1 cellular context compared by ENCODE assay signal in genomic region chr20:47356526-47357295, GRCh38.
A peak's percentile ranks its signal among the peaks of the same experiment; 100 is the strongest.
TF ChIP-seq lines count a peak whose summit lies in the region.

TSS of gene ZMYND8 (minus strand) at chr20:47356699. CDS start at chr20:47356670, 29 bp downstream.

TF ChIP-seq in HepG2, 621 proteins besides CTCF, POLR2A, EP300 and RAD21 (continued from another document and continues in another):
- TF ChIP-seq, protein P1, sequence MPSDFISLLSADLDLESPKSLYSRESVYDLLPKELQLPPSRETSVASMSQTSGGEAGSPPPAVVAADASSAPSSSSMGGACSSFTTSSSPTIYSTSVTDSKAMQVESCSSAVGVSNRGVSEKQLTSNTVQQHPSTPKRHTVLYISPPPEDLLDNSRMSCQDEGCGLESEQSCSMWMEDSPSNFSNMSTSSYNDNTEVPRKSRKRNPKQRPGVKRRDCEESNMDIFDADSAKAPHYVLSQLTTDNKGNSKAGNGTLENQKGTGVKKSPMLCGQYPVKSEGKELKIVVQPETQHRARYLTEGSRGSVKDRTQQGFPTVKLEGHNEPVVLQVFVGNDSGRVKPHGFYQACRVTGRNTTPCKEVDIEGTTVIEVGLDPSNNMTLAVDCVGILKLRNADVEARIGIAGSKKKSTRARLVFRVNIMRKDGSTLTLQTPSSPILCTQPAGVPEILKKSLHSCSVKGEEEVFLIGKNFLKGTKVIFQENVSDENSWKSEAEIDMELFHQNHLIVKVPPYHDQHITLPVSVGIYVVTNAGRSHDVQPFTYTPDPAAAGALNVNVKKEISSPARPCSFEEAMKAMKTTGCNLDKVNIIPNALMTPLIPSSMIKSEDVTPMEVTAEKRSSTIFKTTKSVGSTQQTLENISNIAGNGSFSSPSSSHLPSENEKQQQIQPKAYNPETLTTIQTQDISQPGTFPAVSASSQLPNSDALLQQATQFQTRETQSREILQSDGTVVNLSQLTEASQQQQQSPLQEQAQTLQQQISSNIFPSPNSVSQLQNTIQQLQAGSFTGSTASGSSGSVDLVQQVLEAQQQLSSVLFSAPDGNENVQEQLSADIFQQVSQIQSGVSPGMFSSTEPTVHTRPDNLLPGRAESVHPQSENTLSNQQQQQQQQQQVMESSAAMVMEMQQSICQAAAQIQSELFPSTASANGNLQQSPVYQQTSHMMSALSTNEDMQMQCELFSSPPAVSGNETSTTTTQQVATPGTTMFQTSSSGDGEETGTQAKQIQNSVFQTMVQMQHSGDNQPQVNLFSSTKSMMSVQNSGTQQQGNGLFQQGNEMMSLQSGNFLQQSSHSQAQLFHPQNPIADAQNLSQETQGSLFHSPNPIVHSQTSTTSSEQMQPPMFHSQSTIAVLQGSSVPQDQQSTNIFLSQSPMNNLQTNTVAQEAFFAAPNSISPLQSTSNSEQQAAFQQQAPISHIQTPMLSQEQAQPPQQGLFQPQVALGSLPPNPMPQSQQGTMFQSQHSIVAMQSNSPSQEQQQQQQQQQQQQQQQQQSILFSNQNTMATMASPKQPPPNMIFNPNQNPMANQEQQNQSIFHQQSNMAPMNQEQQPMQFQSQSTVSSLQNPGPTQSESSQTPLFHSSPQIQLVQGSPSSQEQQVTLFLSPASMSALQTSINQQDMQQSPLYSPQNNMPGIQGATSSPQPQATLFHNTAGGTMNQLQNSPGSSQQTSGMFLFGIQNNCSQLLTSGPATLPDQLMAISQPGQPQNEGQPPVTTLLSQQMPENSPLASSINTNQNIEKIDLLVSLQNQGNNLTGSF (CRISPR knock-in tag; IDR thresholded peaks at IDR 0.05) = no peak; the same call in 1 of the 2 replicates
- TF ChIP-seq, protein P2, sequence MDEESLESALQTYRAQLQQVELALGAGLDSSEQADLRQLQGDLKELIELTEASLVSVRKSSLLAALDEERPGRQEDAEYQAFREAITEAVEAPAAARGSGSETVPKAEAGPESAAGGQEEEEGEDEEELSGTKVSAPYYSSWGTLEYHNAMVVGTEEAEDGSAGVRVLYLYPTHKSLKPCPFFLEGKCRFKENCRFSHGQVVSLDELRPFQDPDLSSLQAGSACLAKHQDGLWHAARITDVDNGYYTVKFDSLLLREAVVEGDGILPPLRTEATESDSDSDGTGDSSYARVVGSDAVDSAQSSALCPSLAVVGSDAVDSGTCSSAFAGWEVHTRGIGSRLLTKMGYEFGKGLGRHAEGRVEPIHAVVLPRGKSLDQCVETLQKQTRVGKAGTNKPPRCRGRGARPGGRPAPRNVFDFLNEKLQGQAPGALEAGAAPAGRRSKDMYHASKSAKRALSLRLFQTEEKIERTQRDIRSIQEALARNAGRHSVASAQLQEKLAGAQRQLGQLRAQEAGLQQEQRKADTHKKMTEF (CRISPR knock-in tag; IDR thresholded peaks at IDR 0.05) = no peak
- TF ChIP-seq, protein P3, sequence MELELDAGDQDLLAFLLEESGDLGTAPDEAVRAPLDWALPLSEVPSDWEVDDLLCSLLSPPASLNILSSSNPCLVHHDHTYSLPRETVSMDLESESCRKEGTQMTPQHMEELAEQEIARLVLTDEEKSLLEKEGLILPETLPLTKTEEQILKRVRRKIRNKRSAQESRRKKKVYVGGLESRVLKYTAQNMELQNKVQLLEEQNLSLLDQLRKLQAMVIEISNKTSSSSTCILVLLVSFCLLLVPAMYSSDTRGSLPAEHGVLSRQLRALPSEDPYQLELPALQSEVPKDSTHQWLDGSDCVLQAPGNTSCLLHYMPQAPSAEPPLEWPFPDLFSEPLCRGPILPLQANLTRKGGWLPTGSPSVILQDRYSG (CRISPR knock-in tag; IDR thresholded peaks at IDR 0.05) = no peak; the same call in 1 of the 2 replicates
- TF ChIP-seq SKI (IDR thresholded peaks at IDR 0.05; ENCODE audit: partially characterized antibody) (peak; percentile 17), IRX3 (CRISPR knock-in tag; IDR thresholded peaks at IDR 0.05; ENCODE audit: borderline replicate concordance, low read depth) (no peak; the same call in 1 of the 2 replicates), STAG1 (CRISPR knock-in tag; IDR thresholded peaks at IDR 0.05) (0 out of 2 replicates have a peak, but pooled peaks have one; percentile 6), TEAD3 (CRISPR knock-in tag; optimal IDR thresholded peaks at IDR 0.05; ENCODE audit: borderline replicate concordance) (peak; percentile 44), PITX1 (CRISPR knock-in tag; IDR thresholded peaks at IDR 0.05) (peak; percentile 92), EED (CRISPR knock-in tag; IDR thresholded peaks at IDR 0.05) (no peak; the same call in 1 of the 2 replicates), PCBP1 (IDR thresholded peaks at IDR 0.05; ENCODE audit: borderline replicate concordance, low read depth, low read length) (no peak; the same call in 1 of the 2 replicates), ZNF331 (CRISPR knock-in tag; IDR thresholded peaks at IDR 0.05) (no peak; the same call in 1 of the 2 replicates), ZNF670 (CRISPR knock-in tag; IDR thresholded peaks at IDR 0.05; ENCODE audit: borderline replicate concordance) (no peak), ZKSCAN1 (IDR thresholded peaks at IDR 0.05; ENCODE audit: low read length) (no peak), FOXA3 (CRISPR knock-in tag; IDR thresholded peaks at IDR 0.05) (peak; percentile 88), GATAD2A (CRISPR knock-in tag; IDR thresholded peaks at IDR 0.05) (peak; percentile 76), YEATS2 (CRISPR knock-in tag; IDR thresholded peaks at IDR 0.05; ENCODE audit: borderline replicate concordance) (no peak), RFX1 (IDR thresholded peaks at IDR 0.05) (no peak), FOSL1 (CRISPR knock-in tag; IDR thresholded peaks at IDR 0.05; ENCODE audit: borderline replicate concordance) (no peak), TBL1XR1 (IDR thresholded peaks at IDR 0.05; ENCODE audit: borderline replicate concordance, low read length, partially characterized antibody) (peak; percentile 58), WIZ (CRISPR knock-in tag; IDR thresholded peaks at IDR 0.05) (no peak), MIER3 (CRISPR knock-in tag; IDR thresholded peaks at IDR 0.05; ENCODE audit: borderline replicate concordance) (no peak), AGO2 (optimal IDR thresholded peaks at IDR 0.05; ENCODE audit: low read depth, low read length) (peak; percentile 95), CENPX (CRISPR knock-in tag; IDR thresholded peaks at IDR 0.05) (no peak), CCDC6 (CRISPR knock-in tag; IDR thresholded peaks at IDR 0.05) (no peak), GATAD1 (CRISPR knock-in tag; IDR thresholded peaks at IDR 0.05) (no peak), THAP7 (CRISPR knock-in tag; IDR thresholded peaks at IDR 0.05) (peak; percentile 82; the same call in 1 of the 2 replicates), NFE2L1 (CRISPR knock-in tag; IDR thresholded peaks at IDR 0.05; ENCODE audit: borderline replicate concordance) (no peak), NFKB2 (CRISPR knock-in tag; IDR thresholded peaks at IDR 0.05; ENCODE audit: borderline replicate concordance) (no peak), DMAP1 (CRISPR knock-in tag; IDR thresholded peaks at IDR 0.05) (no peak; the same call in 1 of the 2 replicates), SP140L (CRISPR knock-in tag; IDR thresholded peaks at IDR 0.05; ENCODE audit: borderline replicate concordance) (no peak), TFDP1 (CRISPR knock-in tag; IDR thresholded peaks at IDR 0.05; ENCODE audit: borderline replicate concordance) (no peak), FOXA1 (IDR thresholded peaks at IDR 0.05) (no peak), FOXA1 (CRISPR knock-in tag; IDR thresholded peaks at IDR 0.05) (peak; percentile 87), FLYWCH1 (CRISPR knock-in tag; IDR thresholded peaks at IDR 0.05) (no peak), HHEX (CRISPR knock-in tag; IDR thresholded peaks at IDR 0.05) (0 out of 2 replicates have a peak, but pooled peaks have one; percentile 51), CREB1 (IDR thresholded peaks at IDR 0.05) (peak; percentile 78), CREB1 (CRISPR knock-in tag; IDR thresholded peaks at IDR 0.05) (peak; percentile 74), TOPORS (CRISPR knock-in tag; IDR thresholded peaks at IDR 0.05) (no peak), ZNF496 (CRISPR knock-in tag; IDR thresholded peaks at IDR 0.05; ENCODE audit: insufficient replicate concordance) (no peak), ARNT (IDR thresholded peaks at IDR 0.05) (no peak), ZNF512B (CRISPR knock-in tag; IDR thresholded peaks at IDR 0.05; ENCODE audit: borderline replicate concordance) (0 out of 2 replicates have a peak, but pooled peaks have one; percentile 64)
- TF ChIP-seq, protein P4, sequence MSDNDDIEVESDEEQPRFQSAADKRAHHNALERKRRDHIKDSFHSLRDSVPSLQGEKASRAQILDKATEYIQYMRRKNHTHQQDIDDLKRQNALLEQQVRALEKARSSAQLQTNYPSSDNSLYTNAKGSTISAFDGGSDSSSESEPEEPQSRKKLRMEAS (IDR thresholded peaks at IDR 0.05) = no peak
- TF ChIP-seq, protein P5, sequence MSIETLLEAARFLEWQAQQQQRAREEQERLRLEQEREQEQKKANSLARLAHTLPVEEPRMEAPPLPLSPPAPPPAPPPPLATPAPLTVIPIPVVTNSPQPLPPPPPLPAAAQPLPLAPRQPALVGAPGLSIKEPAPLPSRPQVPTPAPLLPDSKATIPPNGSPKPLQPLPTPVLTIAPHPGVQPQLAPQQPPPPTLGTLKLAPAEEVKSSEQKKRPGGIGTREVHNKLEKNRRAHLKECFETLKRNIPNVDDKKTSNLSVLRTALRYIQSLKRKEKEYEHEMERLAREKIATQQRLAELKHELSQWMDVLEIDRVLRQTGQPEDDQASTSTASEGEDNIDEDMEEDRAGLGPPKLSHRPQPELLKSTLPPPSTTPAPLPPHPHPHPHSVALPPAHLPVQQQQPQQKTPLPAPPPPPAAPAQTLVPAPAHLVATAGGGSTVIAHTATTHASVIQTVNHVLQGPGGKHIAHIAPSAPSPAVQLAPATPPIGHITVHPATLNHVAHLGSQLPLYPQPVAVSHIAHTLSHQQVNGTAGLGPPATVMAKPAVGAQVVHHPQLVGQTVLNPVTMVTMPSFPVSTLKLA (IDR thresholded peaks at IDR 0.05) = no peak
- TF ChIP-seq, protein P6, sequence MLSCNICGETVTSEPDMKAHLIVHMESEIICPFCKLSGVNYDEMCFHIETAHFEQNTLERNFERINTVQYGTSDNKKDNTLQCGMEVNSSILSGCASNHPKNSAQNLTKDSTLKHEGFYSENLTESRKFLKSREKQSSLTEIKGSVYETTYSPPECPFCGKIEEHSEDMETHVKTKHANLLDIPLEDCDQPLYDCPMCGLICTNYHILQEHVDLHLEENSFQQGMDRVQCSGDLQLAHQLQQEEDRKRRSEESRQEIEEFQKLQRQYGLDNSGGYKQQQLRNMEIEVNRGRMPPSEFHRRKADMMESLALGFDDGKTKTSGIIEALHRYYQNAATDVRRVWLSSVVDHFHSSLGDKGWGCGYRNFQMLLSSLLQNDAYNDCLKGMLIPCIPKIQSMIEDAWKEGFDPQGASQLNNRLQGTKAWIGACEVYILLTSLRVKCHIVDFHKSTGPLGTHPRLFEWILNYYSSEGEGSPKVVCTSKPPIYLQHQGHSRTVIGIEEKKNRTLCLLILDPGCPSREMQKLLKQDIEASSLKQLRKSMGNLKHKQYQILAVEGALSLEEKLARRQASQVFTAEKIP (CRISPR knock-in tag; IDR thresholded peaks at IDR 0.05; ENCODE audit: borderline replicate concordance) = no peak
